Comparison of ENCODE assay signal across 1 cellular context in genomic region chr21:33383056-33383888, GRCh38.
TF ChIP-seq lines count a peak whose summit lies in the region.

No MANE protein-coding gene starts in this region.

TF ChIP-seq in HepG2, 621 proteins besides CTCF, POLR2A, EP300 and RAD21 (continued from another document and continues in another):
- no peak for TF ChIP-seq KIAA2018 (CRISPR knock-in tag; IDR thresholded peaks at IDR 0.05; ENCODE audit: borderline replicate concordance)
- no peak for TF ChIP-seq ZBTB1 (CRISPR knock-in tag; IDR thresholded peaks at IDR 0.05; ENCODE audit: borderline replicate concordance)
- TF ChIP-seq CERS6 (CRISPR knock-in tag; IDR thresholded peaks at IDR 0.05) = no peak
- peak; percentile 67 for TF ChIP-seq NFE2L2 (IDR thresholded peaks at IDR 0.05; ENCODE audit: low read length)
- peak; percentile 65 for TF ChIP-seq BCL6 (CRISPR knock-in tag; IDR thresholded peaks at IDR 0.05)
- no peak; the same call in 1 of the 2 replicates for TF ChIP-seq GFI1 (CRISPR knock-in tag; IDR thresholded peaks at IDR 0.05; ENCODE audit: borderline replicate concordance)
- no peak for TF ChIP-seq NAIF1 (CRISPR knock-in tag; IDR thresholded peaks at IDR 0.05; ENCODE audit: borderline replicate concordance)
- TF ChIP-seq BATF2 (CRISPR knock-in tag; IDR thresholded peaks at IDR 0.05) = no peak
- peak; percentile 77; the same call in 1 of the 2 replicates for TF ChIP-seq RELA (CRISPR knock-in tag; IDR thresholded peaks at IDR 0.05)
- TF ChIP-seq ZNF30 (CRISPR knock-in tag; IDR thresholded peaks at IDR 0.05) = no peak
- peak; percentile 53; the same call in 1 of the 2 replicates for TF ChIP-seq ESRRA (CRISPR knock-in tag; IDR thresholded peaks at IDR 0.05; ENCODE audit: low read depth)
- 0 out of 2 replicates have a peak, but pooled peaks have one; percentile 29 for TF ChIP-seq GABPA (IDR thresholded peaks at IDR 0.05; ENCODE audit: low read depth, low read length)
- peak; percentile 57; the same call in 1 of the 2 replicates for TF ChIP-seq GABPA (CRISPR knock-in tag; IDR thresholded peaks at IDR 0.05; ENCODE audit: low read depth)
- TF ChIP-seq SRSF1 (optimal IDR thresholded peaks at IDR 0.05; ENCODE audit: low read depth, low read length) = no peak
- TF ChIP-seq ZNF605 (CRISPR knock-in tag; IDR thresholded peaks at IDR 0.05) = peak; percentile 92
- no peak for TF ChIP-seq EZH2 (conservative IDR thresholded peaks at IDR 0.05; ENCODE audit: low read depth, low read length)
- TF ChIP-seq SOX6 (IDR thresholded peaks at IDR 0.05) = no peak
- TF ChIP-seq SOX6 (CRISPR knock-in tag; IDR thresholded peaks at IDR 0.05) = peak; percentile 79; the same call in 1 of the 2 replicates
- no peak for TF ChIP-seq ZNF24 (IDR thresholded peaks at IDR 0.05)
- TF ChIP-seq MYC (CRISPR knock-in tag; IDR thresholded peaks at IDR 0.05; ENCODE audit: borderline replicate concordance) = peak; percentile 92
- TF ChIP-seq NFE2 (CRISPR knock-in tag; IDR thresholded peaks at IDR 0.05) = 0 out of 2 replicates have a peak, but pooled peaks have one; percentile 59
- peak; percentile 87 for TF ChIP-seq ARID5B (CRISPR knock-in tag; IDR thresholded peaks at IDR 0.05)
- no peak for TF ChIP-seq ZNF557 (CRISPR knock-in tag; IDR thresholded peaks at IDR 0.05)
- no peak for TF ChIP-seq ZNF775 (CRISPR knock-in tag; IDR thresholded peaks at IDR 0.05; ENCODE audit: borderline replicate concordance)
- TF ChIP-seq ZNF251 (CRISPR knock-in tag; IDR thresholded peaks at IDR 0.05) = no peak
- peak; percentile 51; the same call in 1 of the 2 replicates for TF ChIP-seq TBX3 (IDR thresholded peaks at IDR 0.05; ENCODE audit: borderline replicate concordance)
- TF ChIP-seq NCOR1 (IDR thresholded peaks at IDR 0.05; ENCODE audit: borderline replicate concordance, low read length) = no peak
- no peak for TF ChIP-seq PBX2 (CRISPR knock-in tag; IDR thresholded peaks at IDR 0.05)
- no peak for TF ChIP-seq THAP8 (CRISPR knock-in tag; IDR thresholded peaks at IDR 0.05; ENCODE audit: borderline replicate concordance)
- no peak; the same call in 1 of the 2 replicates for TF ChIP-seq ZFX (CRISPR knock-in tag; IDR thresholded peaks at IDR 0.05; ENCODE audit: low read depth)
- peak; percentile 93 for TF ChIP-seq JUND (CRISPR knock-in tag; IDR thresholded peaks at IDR 0.05)
- TF ChIP-seq ELK4 (CRISPR knock-in tag; IDR thresholded peaks at IDR 0.05; ENCODE audit: borderline replicate concordance) = no peak
- no peak for TF ChIP-seq NFE2L1 (CRISPR knock-in tag; IDR thresholded peaks at IDR 0.05; ENCODE audit: borderline replicate concordance)
- TF ChIP-seq ZSCAN12 (CRISPR knock-in tag; IDR thresholded peaks at IDR 0.05) = no peak
- peak; percentile 85 for TF ChIP-seq MED1 (CRISPR knock-in tag; IDR thresholded peaks at IDR 0.05)
- peak; percentile 81 for TF ChIP-seq NR2C2 (CRISPR knock-in tag; IDR thresholded peaks at IDR 0.05; ENCODE audit: borderline replicate concordance)
- TF ChIP-seq EED (CRISPR knock-in tag; IDR thresholded peaks at IDR 0.05) = no peak
- TF ChIP-seq CENPX (CRISPR knock-in tag; IDR thresholded peaks at IDR 0.05) = no peak
- TF ChIP-seq ZNF670 (CRISPR knock-in tag; IDR thresholded peaks at IDR 0.05; ENCODE audit: borderline replicate concordance) = peak; percentile 87
- TF ChIP-seq ZNF780A (CRISPR knock-in tag; IDR thresholded peaks at IDR 0.05) = peak; percentile 67; the same call in 1 of the 2 replicates
- no peak for TF ChIP-seq RORA (CRISPR knock-in tag; IDR thresholded peaks at IDR 0.05)
- no peak for TF ChIP-seq NFYC (CRISPR knock-in tag; IDR thresholded peaks at IDR 0.05)
- TF ChIP-seq HHEX (CRISPR knock-in tag; IDR thresholded peaks at IDR 0.05) = no peak
- TF ChIP-seq DMTF1 (CRISPR knock-in tag; IDR thresholded peaks at IDR 0.05) = no peak
- TF ChIP-seq BRF2 (CRISPR knock-in tag; IDR thresholded peaks at IDR 0.05) = no peak
